In genomic region chrX:71532753-71533425, GRCh38 we compare ENCODE assay signal across 8 cellular contexts. TPM values are rescaled to one million over a fixed set of nuclear protein-coding genes. Genes with fewer than 3 reads are reported as not detected.
DNase-seq lines count a peak whose midpoint lies in the region; TF ChIP-seq lines count a peak whose summit lies in the region.

Gene OGT, plus strand, starts transcription at chrX:71533104. Its CDS starts 196 bp downstream, at chrX:71533300.

- peak within 1 kb of the TSS; percentile 53 for H2AFZ ChIP-seq in neural progenitor cell (replicated peaks)

- H3K4me3 ChIP-seq in HEK293 (ENCODE audit: low read depth, low read length) (peak within 1 kb of the TSS; percentile 52), SJSA1 (peak within 1 kb of the TSS; percentile 79), neural progenitor cell (peak within 1 kb of the TSS; percentile 72), stomach smooth muscle (ENCODE audit: low read length in 2 of 2) (peak within 1 kb of the TSS; percentile 91 to 93)

- H3K27ac Mint-ChIP-seq in neural progenitor cell, result peak within 1 kb of the TSS; percentile 90

- H3K9me3 ChIP-seq in HEK293 (ENCODE audit: control insufficient read depth, insufficient read depth, low read depth, low read length) (no peaks in the 10 kb centered on the region), SJSA1 (replicated peaks) (no peaks in the 10 kb centered on the region), neural progenitor cell (ENCODE audit: low read depth) (no peaks in the 10 kb centered on the region), stomach smooth muscle (ENCODE audit: control insufficient read depth in 2 of 2, low read length in 2 of 2) (no peaks in the 10 kb centered on the region)

- peaks cover 3% of the 10 kb centered on the region for H3K4me1 ChIP-seq in HEK293 (ENCODE audit: control insufficient read depth, insufficient read depth, low read length)
- peaks cover 4% of the 10 kb centered on the region for H3K4me1 ChIP-seq in SJSA1 (replicated peaks)
- no peaks in the 10 kb centered on the region for H3K4me1 ChIP-seq in neural progenitor cell
- H3K4me1 ChIP-seq in stomach smooth muscle (ENCODE audit: control insufficient read depth, insufficient read depth, low read length), result no peaks in the 10 kb centered on the region

- peaks cover 16% of the 10 kb centered on the region for H3K9me3 Mint-ChIP-seq in neural progenitor cell

- H3K27me3 ChIP-seq in SJSA1 (replicated peaks), result no peaks in the 10 kb centered on the region
- no peaks in the 10 kb centered on the region for H3K27me3 ChIP-seq in neural progenitor cell
- H3K27me3 ChIP-seq in stomach smooth muscle (ENCODE audit: control insufficient read depth in 1 of 2, insufficient read depth in 2 of 2, low read length in 2 of 2), result peaks cover 0 to 4% of the 10 kb centered on the region in 2 donors

- H3K9ac ChIP-seq in neural progenitor cell, result peak within 1 kb of the TSS; percentile 80
- H3K9ac ChIP-seq in stomach smooth muscle (ENCODE audit: low read length in 2 of 2), result peak within 1 kb of the TSS; percentile 86 to 96

- peak within 1 kb of the TSS; percentile 83 for H3K4me2 ChIP-seq in neural progenitor cell

- peaks cover 4% of the 10 kb centered on the region for H3K36me3 Mint-ChIP-seq in neural progenitor cell

- peak; percentile 32; the same call in 1 of the 2 replicates for TF ChIP-seq CTCF in HEK293 (tag by site-specific recombination; IDR thresholded peaks at IDR 0.05)
- no peak for TF ChIP-seq CTCF in neural progenitor cell (IDR thresholded peaks at IDR 0.05)

- H3K79me2 ChIP-seq in neural progenitor cell (ENCODE audit: low read depth), result peaks cover 57% of the 10 kb centered on the region

- CTCF ChIA-PET in HEK293 (lab: Yijun Ruan, JAX), result interaction anchor here (0.6 to 1.0 kb wide), 3 partner anchors 17 to 85 kb away, joined by 3 to 5 read pairs (median 4); no protein-coding TSS in a partner anchor

- peaks cover 16% of the 10 kb centered on the region for H3K4me1 Mint-ChIP-seq in neural progenitor cell

- H3K36me3 ChIP-seq in HEK293 (ENCODE audit: control insufficient read depth in 2 of 2, insufficient read depth in 1 of 2, low read length in 2 of 2) (peaks cover 0 to 3% of the 10 kb centered on the region in 2 experiments), SJSA1 (peaks cover 18% of the 10 kb centered on the region), neural progenitor cell (no peaks in the 10 kb centered on the region), stomach smooth muscle (ENCODE audit: control insufficient read depth in 2 of 2, insufficient read depth in 2 of 2, low read length in 2 of 2) (peaks cover 0 to 3% of the 10 kb centered on the region in 2 donors)

- no peaks in the 10 kb centered on the region for H3F3A ChIP-seq in neural progenitor cell (ENCODE audit: low read depth)

- POLR2A ChIA-PET in HEK293 (lab: Yijun Ruan, JAX), result interaction anchor here (0.6 to 2.7 kb wide), 11 partner anchors 9 to 351 kb away, joined by 3 to 16 read pairs (median 5); partner anchors contain the start of gene TAF1

- peak within 1 kb of the TSS; percentile 95 for H3K4me3 Mint-ChIP-seq in neural progenitor cell

- H4K20me1 ChIP-seq in neural progenitor cell (ENCODE audit: low read depth), result peaks cover 38% of the 10 kb centered on the region

- H3K27ac ChIP-seq in HEK293 (ENCODE audit: extremely low read depth, low read depth, low read length), result peak within 1 kb of the TSS; percentile 75
- peak within 1 kb of the TSS; percentile 80 for H3K27ac ChIP-seq in SJSA1
- peak within 1 kb of the TSS; percentile 76 for H3K27ac ChIP-seq in neural progenitor cell
- H3K27ac ChIP-seq in stomach smooth muscle (ENCODE audit: low read length), result peak within 1 kb of the TSS; percentile 85

- no peaks in the 10 kb centered on the region for H3K27me3 Mint-ChIP-seq in neural progenitor cell (ENCODE audit: insufficient read depth, low read depth)

- DNase-seq in GF-D8 (lab: John Stamatoyannopoulos, UW) (peak; percentile 86), MV-4-11 (lab: John Stamatoyannopoulos, UW) (peak; percentile 96), SJSA1 (ENCODE audit: low read depth in 1 of 2, low spot score in 2 of 2) (peak; percentile 87 to 93), foreskin melanocyte (peak; percentile 94), neural progenitor cell (ENCODE audit: low spot score) (peak; percentile 95)
- peak; percentile 67 to 89 (median 74) for DNase-seq in activated naive CD4-positive, alpha-beta T cell (lab: John Stamatoyannopoulos, UW)

TF ChIP-seq in HEK293, 187 proteins besides CTCF, POLR2A, EP300 and RAD21 (continues in another document):
- TF ChIP-seq ZNF513 (tag by site-specific recombination; IDR thresholded peaks at IDR 0.05) (0 out of 2 replicates have a peak, but pooled peaks have one; percentile 39), ZNF792 (tag by site-specific recombination; IDR thresholded peaks at IDR 0.05) (no peak), ZNF670 (tag by site-specific recombination; IDR thresholded peaks at IDR 0.05; ENCODE audit: low read depth) (no peak), ZNF704 (tag by site-specific recombination; IDR thresholded peaks at IDR 0.05) (no peak), ZBTB17 (tag by site-specific recombination; IDR thresholded peaks at IDR 0.05) (peak; percentile 83), GLIS1 (tag by site-specific recombination; IDR thresholded peaks at IDR 0.05) (no peak), ZNF366 (tag by site-specific recombination; conservative IDR thresholded peaks at IDR 0.05) (no peak; the same call in 1 of the 2 replicates), ZNF19 (tag by site-specific recombination; IDR thresholded peaks at IDR 0.05; ENCODE audit: low read depth) (peak; percentile 41; the same call in 1 of the 2 replicates), SP3 (tag by site-specific recombination; IDR thresholded peaks at IDR 0.05) (peak; percentile 76), ZFHX2 (tag by site-specific recombination; conservative IDR thresholded peaks at IDR 0.05) (no peak), PATZ1 (tag by site-specific recombination; IDR thresholded peaks at IDR 0.05) (peak; percentile 55; the same call in 1 of the 2 replicates), ZNF148 (tag by site-specific recombination; IDR thresholded peaks at IDR 0.05; ENCODE audit: borderline replicate concordance) (no peak)

RNA-seq across cellular contexts. Expression of gene OGT, which starts in this region (rescaled TPM):
- total RNA-seq in SJSA1 (2014; rRNA removed; shearing (Covaris generic)), result 37.1 and 46.8 TPM in 2 replicates
- total RNA-seq in neural progenitor cell (ENCODE audit: low replicate concordance), result 214 and 287 TPM in 2 replicates

Comparison
In these comparisons a context has a peak if more than half of its experiments do, and no peak if none do; other contexts are left out.
1. Peak in every context shown above with its lines: DNase-seq, H3K4me3 ChIP-seq and H3K27ac ChIP-seq.